Comparison of ENCODE assay signal across 9 cellular contexts in genomic region chr7:152076324-152076821, GRCh38. TPM values are rescaled to one million over a fixed set of nuclear protein-coding genes. Genes with fewer than 3 reads are reported as not detected.
DNase-seq lines count a peak whose midpoint lies in the region; TF ChIP-seq lines count a peak whose summit lies in the region.
"Had no signal": no experiment of that assay in that cellular context is flagged by ENCODE, and none has a peak within 500 bp of the region (broad histone marks: within the 10 kb centered on the region; RNA-seq: fewer than 3 reads in every experiment).

No MANE protein-coding gene starts in this region.

- no peak overlapping the region for H2BK120ac ChIP-seq in trophoblast cell (ENCODE audit: insufficient read depth, low read length, poor library complexity)

- TF ChIP-seq CTCF in epithelial cell of esophagus (IDR thresholded peaks at IDR 0.05; ENCODE audit: insufficient read depth, low read depth, low read length, missing control alignments): peak; percentile 51

- peak overlapping the region; percentile 37 for H4K91ac ChIP-seq in trophoblast cell (ENCODE audit: low read depth, low read length)

- H4K12ac ChIP-seq in trophoblast cell (ENCODE audit: low read depth, low read length): no peak overlapping the region

- peaks cover 11 to 17% of the 10 kb centered on the region in 2 experiments for H3K4me1 ChIP-seq in trophoblast cell (ENCODE audit: control insufficient read depth in 1 of 2, insufficient read depth in 2 of 2, low read length in 2 of 2)

- peak overlapping the region; percentile 37 for H3K27ac ChIP-seq in trophoblast cell (ENCODE audit: low read depth, low read length)

- peak overlapping the region; percentile 7 for H3K4me2 ChIP-seq in trophoblast cell (ENCODE audit: low read length)

- no peak overlapping the region for H3K18ac ChIP-seq in trophoblast cell (ENCODE audit: low read length)

- H3K14ac ChIP-seq in trophoblast cell (ENCODE audit: low read length): peak overlapping the region; percentile 9

- no peak overlapping the region for H2AFZ ChIP-seq in trophoblast cell (ENCODE audit: insufficient read depth, low read length, poor library complexity)

- no peak overlapping the region for H3K4ac ChIP-seq in trophoblast cell (ENCODE audit: low read depth, low read length)

- no CpG with 5 or more reads among the region's 8 CpGs for WGBS in trophoblast cell (ENCODE audit: extremely low coverage, insufficient coverage, insufficient read length)

- DNase-seq in NCI-H2171 treated with DMSO at 0.1 percent for 48 hours (lab: John Stamatoyannopoulos, UW) (peak; percentile 10), NCI-H2171 (lab: John Stamatoyannopoulos, UW) (no peak), NCI-H460 (ENCODE audit: extremely low read depth, low read depth) (peak; percentile 24), epithelial cell of esophagus (ENCODE audit: low read depth) (peak; percentile 14), trophoblast cell (peak; percentile 14 to 72), DMS79 (lab: John Stamatoyannopoulos, UW) (no peak), cerebellar nuclear complex (lab: John Stamatoyannopoulos, UW) (no peak)
- DNase-seq in stimulated activated naive CD4-positive, alpha-beta T cell treated with Interleukin-2 at 50 U/mL for 16 hours (lab: John Stamatoyannopoulos, UW): no peak
- DNase-seq: naive B cell had no signal

- H3K9ac ChIP-seq in trophoblast cell (ENCODE audit: low read length): peak overlapping the region; percentile 65

- H3K27me3 ChIP-seq in trophoblast cell (ENCODE audit: insufficient read depth, low read length): no peaks in the 10 kb centered on the region

- H3K23ac ChIP-seq in trophoblast cell (ENCODE audit: low read length): no peak overlapping the region

- no peaks in the 10 kb centered on the region for H3K79me2 ChIP-seq in trophoblast cell (ENCODE audit: control insufficient read depth, insufficient read depth, low read length, poor library complexity)

- no peaks in the 10 kb centered on the region for H3K36me3 ChIP-seq in trophoblast cell (ENCODE audit: control insufficient read depth in 1 of 2, insufficient read depth in 2 of 2, low read length in 2 of 2)

- H4K8ac ChIP-seq in trophoblast cell (ENCODE audit: low read depth, low read length): peak overlapping the region; percentile 32

- peaks cover 6% of the 10 kb centered on the region for H3K79me1 ChIP-seq in trophoblast cell (ENCODE audit: low read length)

- no peaks in the 10 kb centered on the region for H3K9me3 ChIP-seq in trophoblast cell (ENCODE audit: insufficient read depth, low read depth, low read length)

- peak overlapping the region; percentile 77 for H2AK5ac ChIP-seq in trophoblast cell (ENCODE audit: low read length)

- H3K4me3 ChIP-seq in epithelial cell of esophagus (ENCODE audit: low read length) (no peak overlapping the region), trophoblast cell (ENCODE audit: low read depth, low read length) (no peak overlapping the region)

- no peak overlapping the region for H2BK5ac ChIP-seq in trophoblast cell (ENCODE audit: low read depth, low read length, poor library complexity)

- peak overlapping the region; percentile 51 for H2BK12ac ChIP-seq in trophoblast cell (ENCODE audit: low read length)

RNA-seq across cellular contexts. Expression of gene GALNT11, which starts 50.9 kb away (rescaled TPM):
- 25.8 and 33.4 TPM in 2 replicates for total RNA-seq in NCI-H460 (2014; rRNA removed; shearing (Covaris generic))
- 76.7 and 105 TPM in 2 replicates for polyA plus RNA-seq in NCI-H460 (2014; cell fraction: nucleus; rRNA removed)
- 28.7 and 30.6 TPM in 2 replicates for polyA plus RNA-seq in trophoblast cell (2013)

Comparison
In these comparisons a context has a peak if more than half of its experiments do, and no peak if none do; other contexts are left out.
1. DNase-seq: peak in NCI-H2171 treated with DMSO at 0.1 percent for 48 hours (single experiment), NCI-H460 (single experiment), epithelial cell of esophagus (single experiment) and trophoblast cell (2 of 2); none in NCI-H2171 (single experiment), stimulated activated naive CD4-positive, alpha-beta T cell treated with Interleukin-2 at 50 U/mL for 16 hours (single experiment), DMS79 (single experiment) and cerebellar nuclear complex (0 of 2).